Comparison of ENCODE assay signal across 17 cellular contexts in genomic region chr4:102807345-102807744, GRCh38. TPM values are rescaled to one million over a fixed set of nuclear protein-coding genes. Genes with fewer than 3 reads are reported as not detected.
DNase-seq lines count a peak whose midpoint lies in the region; ATAC-seq and TF ChIP-seq lines count a peak whose summit lies in the region.
"Had no signal": no experiment of that assay in that cellular context is flagged by ENCODE, and none has a peak within 500 bp of the region (broad histone marks: within the 10 kb centered on the region; RNA-seq: fewer than 3 reads in every experiment).

No MANE protein-coding gene starts in this region.

- H3K9me3 Mint-ChIP-seq in activated naive CD4-positive, alpha-beta T cell treated with anti-CD3 and anti-CD28 coated beads for 36 hours: no peaks in the 10 kb centered on the region
- no peaks in the 10 kb centered on the region for H3K9me3 Mint-ChIP-seq in chondrocyte (ENCODE audit: low read depth)
- H3K9me3 Mint-ChIP-seq in stimulated activated naive B cell treated with anti-CD40 and anti-IgM and Interleukin-4, amounts not matched to agents 10 μg/mL and 1 μg/mL and 100 μg/mL, for 72 hours: no peaks in the 10 kb centered on the region

- peak overlapping the region; percentile 50 for H3K27ac Mint-ChIP-seq in activated naive CD4-positive, alpha-beta T cell treated with anti-CD3 and anti-CD28 coated beads for 36 hours
- peak overlapping the region; percentile 8 for H3K27ac Mint-ChIP-seq in chondrocyte (ENCODE audit: unreplicated experiment)
- H3K27ac Mint-ChIP-seq in stimulated activated naive B cell treated with anti-CD40 and anti-IgM and Interleukin-4, amounts not matched to agents 10 μg/mL and 1 μg/mL and 100 μg/mL, for 72 hours: peak overlapping the region; percentile 9

- no peak for TF ChIP-seq CTCF in chondrocyte (IDR thresholded peaks at IDR 0.05)

- H3K4me1 Mint-ChIP-seq in activated naive CD4-positive, alpha-beta T cell treated with anti-CD3 and anti-CD28 coated beads for 36 hours (ENCODE audit: low read depth): peaks cover 70% of the 10 kb centered on the region
- H3K4me1 Mint-ChIP-seq in chondrocyte (ENCODE audit: low read depth): peaks cover 47% of the 10 kb centered on the region
- H3K4me1 Mint-ChIP-seq in stimulated activated naive B cell treated with anti-CD40 and anti-IgM and Interleukin-4, amounts not matched to agents 10 μg/mL and 1 μg/mL and 100 μg/mL, for 72 hours: peaks cover 28 to 52% of the 10 kb centered on the region in 2 donors

- no peak for DNase-seq in activated naive CD4-positive, alpha-beta T cell treated with anti-CD3 and anti-CD28 coated beads for 36 hours
- DNase-seq in activated naive CD4-positive, alpha-beta T cell treated with anti-CD3 and anti-CD28 coated beads, Interleukin-2, amount 50 U/mL, for 16 hours: no peak
- DNase-seq in chondrocyte (ENCODE audit: low spot score) (no peak), NCI-H69 (lab: John Stamatoyannopoulos, UW) (no peak), midbrain (lab: John Stamatoyannopoulos, UW) (no peak)
- no peak for DNase-seq in stimulated activated naive B cell treated with anti-CD40 and anti-IgM and Interleukin-4, amounts not matched to agents 10 μg/mL and 1 μg/mL and 100 μg/mL, for 72 hours
- DNase-seq in stimulated activated naive CD4-positive, alpha-beta T cell (lab: John Stamatoyannopoulos, UW): no peak
- DNase-seq: activated naive CD4-positive, alpha-beta T cell; brain microvascular endothelial cell; Caco-2; left ventricle myocardium inferior; MG63; NCI-H187 treated with DMSO at 0.1 percent for 48 hours; NCI-H526; stimulated activated CD4-positive, alpha-beta T cell treated with anti-CD3 and anti-CD28 coated beads, Interleukin-1b, Interleukin-23, amount 100 ng/mL, for 48 hours; testis had no signal

- no peaks in the 10 kb centered on the region for H3K27me3 Mint-ChIP-seq in activated naive CD4-positive, alpha-beta T cell treated with anti-CD3 and anti-CD28 coated beads for 36 hours (ENCODE audit: low read depth)
- H3K27me3 Mint-ChIP-seq in chondrocyte (ENCODE audit: low read depth): no peaks in the 10 kb centered on the region
- H3K27me3 Mint-ChIP-seq in stimulated activated naive B cell treated with anti-CD40 and anti-IgM and Interleukin-4, amounts not matched to agents 10 μg/mL and 1 μg/mL and 100 μg/mL, for 72 hours: no peaks in the 10 kb centered on the region

- H3K36me3 Mint-ChIP-seq in activated naive CD4-positive, alpha-beta T cell treated with anti-CD3 and anti-CD28 coated beads for 36 hours (ENCODE audit: low read depth): peaks cover 60% of the 10 kb centered on the region
- H3K36me3 Mint-ChIP-seq in chondrocyte (ENCODE audit: low read depth): peaks cover 12% of the 10 kb centered on the region
- H3K36me3 Mint-ChIP-seq in stimulated activated naive B cell treated with anti-CD40 and anti-IgM and Interleukin-4, amounts not matched to agents 10 μg/mL and 1 μg/mL and 100 μg/mL, for 72 hours: peaks cover 28 to 52% of the 10 kb centered on the region in 2 donors

- ATAC-seq in HG02642 (IDR thresholded peaks at IDR 0.05; ENCODE audit: poor library complexity, unreplicated experiment): peak; percentile 40
- no peak for ATAC-seq in stimulated activated naive B cell treated with anti-CD40 and anti-IgM and Interleukin-4, amounts not matched to agents 10 μg/mL and 1 μg/mL and 100 μg/mL, for 72 hours (replicated peaks)

- intact Hi-C loops in activated naive CD4-positive, alpha-beta T cell treated with anti-CD3 and anti-CD28 coated beads for 36 hours (cut with micrococcal nuclease): no loop called here

- H3K4me3 Mint-ChIP-seq in activated naive CD4-positive, alpha-beta T cell treated with anti-CD3 and anti-CD28 coated beads for 36 hours: no peak overlapping the region
- H3K4me3 Mint-ChIP-seq in chondrocyte (ENCODE audit: unreplicated experiment): no peak overlapping the region
- no peak overlapping the region for H3K4me3 Mint-ChIP-seq in stimulated activated naive B cell treated with anti-CD40 and anti-IgM and Interleukin-4, amounts not matched to agents 10 μg/mL and 1 μg/mL and 100 μg/mL, for 72 hours

- CTCF ChIA-PET in activated naive CD4-positive, alpha-beta T cell treated with anti-CD3 and anti-CD28 coated beads for 36 hours (lab: Charles Lee): no interaction called here

RNA-seq across cellular contexts. Expression of gene UBE2D3, which starts 20.0 kb away (rescaled TPM):
- 100 to 1,000 TPM; 447 to 450 TPM for total RNA-seq in activated naive CD4-positive, alpha-beta T cell treated with anti-CD3 and anti-CD28 coated beads for 36 hours
- 227 to 235 TPM (median 234 TPM) in 3 replicates for total RNA-seq in chondrocyte

RNA-seq across cellular contexts. Expression of gene MANBA, which starts 46.6 kb away (rescaled TPM):
- total RNA-seq in activated naive CD4-positive, alpha-beta T cell treated with anti-CD3 and anti-CD28 coated beads for 36 hours: 10 to 100 TPM in 1 of 2 experiments, 1 to 10 TPM in 1; 9.8 to 11.0 TPM
- 34.9 to 38.5 TPM (median 36.9 TPM) in 3 replicates for total RNA-seq in chondrocyte
